Comparison of ENCODE assay signal across 8 cellular contexts in genomic region chr10:30392564-30392990, GRCh38. TPM values are rescaled to one million over a fixed set of nuclear protein-coding genes. Genes with fewer than 3 reads are reported as not detected.
DNase-seq lines count a peak whose midpoint lies in the region; ATAC-seq and TF ChIP-seq lines count a peak whose summit lies in the region.

No MANE protein-coding gene starts in this region.

- DNase-seq in DMS114 treated with DMSO at 0.1 percent for 48 hours (lab: John Stamatoyannopoulos, UW; ENCODE audit: unreplicated experiment) (peak; percentile 59), KG1 (lab: John Stamatoyannopoulos, UW) (peak; percentile 62), head of caudate nucleus (peak; percentile 26 to 88 (median 72)), pons (ENCODE audit: low spot score) (peak; percentile 30), type B pancreatic cell (ENCODE audit: extremely low spot score, unreplicated experiment) (peak; percentile 85)
- DNase-seq in activated naive CD4-positive, alpha-beta T cell treated with anti-CD3 and anti-CD28 coated beads for 36 hours: peak; percentile 82

- CTCF ChIA-PET in activated naive CD4-positive, alpha-beta T cell treated with anti-CD3 and anti-CD28 coated beads for 36 hours (lab: Charles Lee): interaction anchor here (0.6 to 5.8 kb wide), 22 partner anchors 10 to 387 kb away, joined by 3 to 84 read pairs (median 4); partner anchors contain the start of gene MAP3K8

- peaks cover 3% of the 10 kb centered on the region for H3K4me1 Mint-ChIP-seq in activated naive CD4-positive, alpha-beta T cell treated with anti-CD3 and anti-CD28 coated beads for 36 hours (ENCODE audit: low read depth)
- peaks cover 37% of the 10 kb centered on the region for H3K4me1 Mint-ChIP-seq in type B pancreatic cell (ENCODE audit: unreplicated experiment)

- H3K27ac Mint-ChIP-seq in activated naive CD4-positive, alpha-beta T cell treated with anti-CD3 and anti-CD28 coated beads for 36 hours: no peak overlapping the region
- H3K27ac Mint-ChIP-seq in type B pancreatic cell: no peak overlapping the region

- peaks cover 5% of the 10 kb centered on the region for H3K27me3 Mint-ChIP-seq in activated naive CD4-positive, alpha-beta T cell treated with anti-CD3 and anti-CD28 coated beads for 36 hours (ENCODE audit: low read depth)
- H3K27me3 Mint-ChIP-seq in type B pancreatic cell: peaks cover 2% of the 10 kb centered on the region

- TF ChIP-seq CTCF in type B pancreatic cell (conservative IDR thresholded peaks at IDR 0.05): peak; percentile 94

- no peaks in the 10 kb centered on the region for H3K36me3 Mint-ChIP-seq in activated naive CD4-positive, alpha-beta T cell treated with anti-CD3 and anti-CD28 coated beads for 36 hours (ENCODE audit: low read depth)
- H3K36me3 Mint-ChIP-seq in type B pancreatic cell: no peaks in the 10 kb centered on the region

- intact Hi-C loops in activated naive CD4-positive, alpha-beta T cell treated with anti-CD3 and anti-CD28 coated beads for 36 hours (cut with micrococcal nuclease): loop anchor here (1.0 to 2.0 kb wide), 5 partner anchors 22 to 248 kb away; no protein-coding TSS in a partner anchor
- intact Hi-C loops in head of caudate nucleus (cut with DNase I): loop anchor here (5.0 kb wide), 1 partner anchor 140 kb away; no protein-coding TSS in a partner anchor

- ATAC-seq in GM21528 (IDR thresholded peaks at IDR 0.05; ENCODE audit: low FRiP score, unreplicated experiment): peak; percentile 83
- peak; percentile 100 for ATAC-seq in SK-N-SH treated with all-trans-retinoic acid at 6 μM for 48 hours

- H3K4me3 Mint-ChIP-seq in activated naive CD4-positive, alpha-beta T cell treated with anti-CD3 and anti-CD28 coated beads for 36 hours: no peak overlapping the region
- H3K4me3 Mint-ChIP-seq in type B pancreatic cell: peak overlapping the region; percentile 69

- no peaks in the 10 kb centered on the region for H3K9me3 Mint-ChIP-seq in activated naive CD4-positive, alpha-beta T cell treated with anti-CD3 and anti-CD28 coated beads for 36 hours
- no peaks in the 10 kb centered on the region for H3K9me3 Mint-ChIP-seq in type B pancreatic cell

TF ChIP-seq in SK-N-SH treated with all-trans-retinoic acid at 6 μM for 48 hours, 23 proteins besides CTCF, POLR2A, EP300 and RAD21:
- TF ChIP-seq ZNF565 (CRISPR knock-in tag; conservative IDR thresholded peaks at IDR 0.05; ENCODE audit: low read depth): no peak
- no peak for TF ChIP-seq TCF4 (CRISPR knock-in tag; IDR thresholded peaks at IDR 0.05; ENCODE audit: borderline replicate concordance)
- no peak for TF ChIP-seq ARNTL (CRISPR knock-in tag; IDR thresholded peaks at IDR 0.05; ENCODE audit: borderline replicate concordance, low read depth)
- TF ChIP-seq, protein P1, sequence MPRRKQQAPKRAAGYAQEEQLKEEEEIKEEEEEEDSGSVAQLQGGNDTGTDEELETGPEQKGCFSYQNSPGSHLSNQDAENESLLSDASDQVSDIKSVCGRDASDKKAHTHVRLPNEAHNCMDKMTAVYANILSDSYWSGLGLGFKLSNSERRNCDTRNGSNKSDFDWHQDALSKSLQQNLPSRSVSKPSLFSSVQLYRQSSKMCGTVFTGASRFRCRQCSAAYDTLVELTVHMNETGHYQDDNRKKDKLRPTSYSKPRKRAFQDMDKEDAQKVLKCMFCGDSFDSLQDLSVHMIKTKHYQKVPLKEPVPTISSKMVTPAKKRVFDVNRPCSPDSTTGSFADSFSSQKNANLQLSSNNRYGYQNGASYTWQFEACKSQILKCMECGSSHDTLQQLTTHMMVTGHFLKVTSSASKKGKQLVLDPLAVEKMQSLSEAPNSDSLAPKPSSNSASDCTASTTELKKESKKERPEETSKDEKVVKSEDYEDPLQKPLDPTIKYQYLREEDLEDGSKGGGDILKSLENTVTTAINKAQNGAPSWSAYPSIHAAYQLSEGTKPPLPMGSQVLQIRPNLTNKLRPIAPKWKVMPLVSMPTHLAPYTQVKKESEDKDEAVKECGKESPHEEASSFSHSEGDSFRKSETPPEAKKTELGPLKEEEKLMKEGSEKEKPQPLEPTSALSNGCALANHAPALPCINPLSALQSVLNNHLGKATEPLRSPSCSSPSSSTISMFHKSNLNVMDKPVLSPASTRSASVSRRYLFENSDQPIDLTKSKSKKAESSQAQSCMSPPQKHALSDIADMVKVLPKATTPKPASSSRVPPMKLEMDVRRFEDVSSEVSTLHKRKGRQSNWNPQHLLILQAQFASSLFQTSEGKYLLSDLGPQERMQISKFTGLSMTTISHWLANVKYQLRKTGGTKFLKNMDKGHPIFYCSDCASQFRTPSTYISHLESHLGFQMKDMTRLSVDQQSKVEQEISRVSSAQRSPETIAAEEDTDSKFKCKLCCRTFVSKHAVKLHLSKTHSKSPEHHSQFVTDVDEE (CRISPR knock-in tag; IDR thresholded peaks at IDR 0.05): no peak
- TF ChIP-seq PATZ1 (CRISPR knock-in tag; IDR thresholded peaks at IDR 0.05; ENCODE audit: borderline replicate concordance): no peak
- TF ChIP-seq ZFP3 (CRISPR knock-in tag; IDR thresholded peaks at IDR 0.05): no peak
- no peak for TF ChIP-seq ISL1 (CRISPR knock-in tag; IDR thresholded peaks at IDR 0.05)
- no peak for TF ChIP-seq CSDC2 (CRISPR knock-in tag; IDR thresholded peaks at IDR 0.05)
- no peak for TF ChIP-seq BACH2 (CRISPR knock-in tag; IDR thresholded peaks at IDR 0.05; ENCODE audit: borderline replicate concordance)
- TF ChIP-seq ZFP30 (CRISPR knock-in tag; IDR thresholded peaks at IDR 0.05): no peak
- no peak for TF ChIP-seq SNAI2 (CRISPR knock-in tag; IDR thresholded peaks at IDR 0.05)
- TF ChIP-seq TOX (CRISPR knock-in tag; IDR thresholded peaks at IDR 0.05; ENCODE audit: borderline replicate concordance): no peak
TF ChIP-seq in SK-N-SH treated with all-trans-retinoic acid at 6 μM for 48 hours: peak in this region for 0.

RNA-seq across cellular contexts. Expression of gene MAP3K8, which starts 41.4 kb away (rescaled TPM):
- 10 to 100 TPM; 13.6 to 14.5 TPM for total RNA-seq in activated naive CD4-positive, alpha-beta T cell treated with anti-CD3 and anti-CD28 coated beads for 36 hours
- 22.6 and 37.3 TPM in 2 replicates for total RNA-seq in type B pancreatic cell (ENCODE audit: low replicate concordance)

RNA-seq across cellular contexts. Expression of gene MTPAP, which starts 43.5 kb away (rescaled TPM):
- 10 to 100 TPM; 32.5 to 34.7 TPM for total RNA-seq in activated naive CD4-positive, alpha-beta T cell treated with anti-CD3 and anti-CD28 coated beads for 36 hours
- total RNA-seq in type B pancreatic cell (ENCODE audit: low replicate concordance): 31.7 and 39.2 TPM in 2 replicates

Comparison
In these comparisons a context has a peak if more than half of its experiments do, and no peak if none do; other contexts are left out.
1. Peak in every context shown above with its lines: DNase-seq and ATAC-seq.
2. DNase-seq: peak in every context shown above with its lines; median percentile 85 in type B pancreatic cell; 82 in activated naive CD4-positive, alpha-beta T cell treated with anti-CD3 and anti-CD28 coated beads for 36 hours; 72 in head of caudate nucleus; 62 in KG1; 59 in DMS114 treated with DMSO at 0.1 percent for 48 hours; 30 in pons.